ENCODE assay signal across 1 cellular context in genomic region chr4:74659576-74660411, GRCh38.
TF ChIP-seq lines count a peak whose summit lies in the region.

No MANE protein-coding gene starts in this region.

TF ChIP-seq in K562, 482 proteins besides CTCF, POLR2A, EP300 and RAD21 (continued from another document and continues in another):
- TF ChIP-seq NR2C1 (IDR thresholded peaks at IDR 0.05) (peak; percentile 84), NR2C1 (tag; IDR thresholded peaks at IDR 0.05) (peak; percentile 90), RBM39 (optimal IDR thresholded peaks at IDR 0.05; ENCODE audit: low read depth, low read length) (no peak), ZNF57 (CRISPR knock-in tag; IDR thresholded peaks at IDR 0.05) (no peak), ZEB2 (IDR thresholded peaks at IDR 0.05) (no peak), U2AF1 (optimal IDR thresholded peaks at IDR 0.05; ENCODE audit: low read depth, low read length) (no peak), ZNF766 (CRISPR knock-in tag; conservative IDR thresholded peaks at IDR 0.05) (no peak), MNT (conservative IDR thresholded peaks at IDR 0.05) (no peak), SRSF9 (IDR thresholded peaks at IDR 0.05; ENCODE audit: borderline replicate concordance, low read depth, low read length) (no peak), ZNF146 (CRISPR knock-in tag; IDR thresholded peaks at IDR 0.05; ENCODE audit: unreplicated experiment) (no peak), HNRNPH1 (optimal IDR thresholded peaks at IDR 0.05; ENCODE audit: low read depth, low read length) (no peak), POLR2H (tag; IDR thresholded peaks at IDR 0.05; ENCODE audit: low read depth) (no peak), EHMT2 (IDR thresholded peaks at IDR 0.05) (peak; percentile 43; the same call in 1 of the 2 replicates), ZNF699 (CRISPR knock-in tag; IDR thresholded peaks at IDR 0.05; ENCODE audit: insufficient replicate concordance) (no peak), ZKSCAN1 (IDR thresholded peaks at IDR 0.05; ENCODE audit: low read depth, low read length) (no peak), ATF1 (CRISPR knock-in tag; IDR thresholded peaks at IDR 0.05) (no peak), ATF1 (tag; IDR thresholded peaks at IDR 0.05) (peak; percentile 50), ZBED1 (IDR thresholded peaks at IDR 0.05) (no peak), MTA2 (IDR thresholded peaks at IDR 0.05; ENCODE audit: low read depth) (no peak), MAFG (tag; conservative IDR thresholded peaks at IDR 0.05) (no peak), CBX3 (IDR thresholded peaks at IDR 0.05; ENCODE audit: borderline replicate concordance in 1 of 2, low read length in 2 of 2) (peak in 1 of 2 experiments; percentile 50; a peak in 1 of 3 replicates), FOS (IDR thresholded peaks at IDR 0.05; ENCODE audit: extremely low read depth, insufficient read length) (peak; percentile 26), ZNF124 (CRISPR knock-in tag; IDR thresholded peaks at IDR 0.05) (no peak), NCOA4 (IDR thresholded peaks at IDR 0.05; ENCODE audit: partially characterized antibody) (no peak), TCF3 (CRISPR knock-in tag; IDR thresholded peaks at IDR 0.05) (peak; percentile 14; the same call in 1 of the 2 replicates), UBTF (IDR thresholded peaks at IDR 0.05; ENCODE audit: borderline replicate concordance in 1 of 2, low read depth in 2 of 2, low read length in 2 of 2) (no peak), ZBTB8A (IDR thresholded peaks at IDR 0.05; ENCODE audit: partially characterized antibody) (no peak), HLTF (IDR thresholded peaks at IDR 0.05) (no peak), ARID1B (IDR thresholded peaks at IDR 0.05) (peak; percentile 74), ZFP1 (CRISPR knock-in tag; IDR thresholded peaks at IDR 0.05) (no peak), SNIP1 (IDR thresholded peaks at IDR 0.05; ENCODE audit: low read depth) (no peak), NFIC (IDR thresholded peaks at IDR 0.05) (peak; percentile 86), FOXA1 (IDR thresholded peaks at IDR 0.05; ENCODE audit: borderline replicate concordance) (no peak), ZNF589 (CRISPR knock-in tag; IDR thresholded peaks at IDR 0.05; ENCODE audit: low read depth) (no peak), POLR3A (IDR thresholded peaks at IDR 0.05; ENCODE audit: borderline replicate concordance, extremely low read depth, insufficient read depth, insufficient read length) (no peak), SAP30 (IDR thresholded peaks at IDR 0.05; ENCODE audit: borderline replicate concordance, insufficient read depth, low read depth, low read length, poor library complexity, severe bottlenecking) (no peak), GTF2A2 (tag; IDR thresholded peaks at IDR 0.05) (no peak), NR2C2 (CRISPR knock-in tag; IDR thresholded peaks at IDR 0.05) (no peak), NR2C2 (tag; IDR thresholded peaks at IDR 0.05) (peak; percentile 88), NFXL1 (CRISPR knock-in tag; IDR thresholded peaks at IDR 0.05) (no peak), EWSR1 (IDR thresholded peaks at IDR 0.05; ENCODE audit: borderline replicate concordance, low read depth, partially characterized antibody) (no peak), NUFIP1 (IDR thresholded peaks at IDR 0.05; ENCODE audit: partially characterized antibody) (no peak), E2F1 (CRISPR knock-in tag; IDR thresholded peaks at IDR 0.05) (no peak), RFX7 (CRISPR knock-in tag; IDR thresholded peaks at IDR 0.05) (no peak), DIDO1 (tag; IDR thresholded peaks at IDR 0.05; ENCODE audit: low read depth) (no peak), SMARCA4 (IDR thresholded peaks at IDR 0.05) (peak; percentile 76; the same call in 1 of the 2 replicates)
- TF ChIP-seq, protein P1, sequence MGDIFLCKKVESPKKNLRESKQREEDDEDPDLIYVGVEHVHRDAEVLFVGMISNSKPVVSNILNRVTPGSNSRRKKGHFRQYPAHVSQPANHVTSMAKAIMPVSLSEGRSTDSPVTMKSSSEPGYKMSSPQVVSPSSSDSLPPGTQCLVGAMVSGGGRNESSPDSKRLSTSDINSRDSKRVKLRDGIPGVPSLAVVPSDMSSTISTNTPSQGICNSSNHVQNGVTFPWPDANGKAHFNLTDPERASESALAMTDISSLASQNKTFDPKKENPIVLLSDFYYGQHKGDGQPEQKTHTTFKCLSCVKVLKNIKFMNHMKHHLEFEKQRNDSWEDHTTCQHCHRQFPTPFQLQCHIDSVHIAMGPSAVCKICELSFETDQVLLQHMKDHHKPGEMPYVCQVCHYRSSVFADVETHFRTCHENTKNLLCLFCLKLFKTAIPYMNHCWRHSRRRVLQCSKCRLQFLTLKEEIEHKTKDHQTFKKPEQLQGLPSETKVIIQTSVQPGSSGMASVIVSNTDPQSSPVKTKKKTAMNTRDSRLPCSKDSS (IDR thresholded peaks at IDR 0.05; ENCODE audit: low read depth, partially characterized antibody), result no peak
- TF ChIP-seq, protein P2, sequence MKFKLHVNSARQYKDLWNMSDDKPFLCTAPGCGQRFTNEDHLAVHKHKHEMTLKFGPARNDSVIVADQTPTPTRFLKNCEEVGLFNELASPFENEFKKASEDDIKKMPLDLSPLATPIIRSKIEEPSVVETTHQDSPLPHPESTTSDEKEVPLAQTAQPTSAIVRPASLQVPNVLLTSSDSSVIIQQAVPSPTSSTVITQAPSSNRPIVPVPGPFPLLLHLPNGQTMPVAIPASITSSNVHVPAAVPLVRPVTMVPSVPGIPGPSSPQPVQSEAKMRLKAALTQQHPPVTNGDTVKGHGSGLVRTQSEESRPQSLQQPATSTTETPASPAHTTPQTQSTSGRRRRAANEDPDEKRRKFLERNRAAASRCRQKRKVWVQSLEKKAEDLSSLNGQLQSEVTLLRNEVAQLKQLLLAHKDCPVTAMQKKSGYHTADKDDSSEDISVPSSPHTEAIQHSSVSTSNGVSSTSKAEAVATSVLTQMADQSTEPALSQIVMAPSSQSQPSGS (CRISPR knock-in tag; IDR thresholded peaks at IDR 0.05), result no peak
- TF ChIP-seq, protein P3, sequence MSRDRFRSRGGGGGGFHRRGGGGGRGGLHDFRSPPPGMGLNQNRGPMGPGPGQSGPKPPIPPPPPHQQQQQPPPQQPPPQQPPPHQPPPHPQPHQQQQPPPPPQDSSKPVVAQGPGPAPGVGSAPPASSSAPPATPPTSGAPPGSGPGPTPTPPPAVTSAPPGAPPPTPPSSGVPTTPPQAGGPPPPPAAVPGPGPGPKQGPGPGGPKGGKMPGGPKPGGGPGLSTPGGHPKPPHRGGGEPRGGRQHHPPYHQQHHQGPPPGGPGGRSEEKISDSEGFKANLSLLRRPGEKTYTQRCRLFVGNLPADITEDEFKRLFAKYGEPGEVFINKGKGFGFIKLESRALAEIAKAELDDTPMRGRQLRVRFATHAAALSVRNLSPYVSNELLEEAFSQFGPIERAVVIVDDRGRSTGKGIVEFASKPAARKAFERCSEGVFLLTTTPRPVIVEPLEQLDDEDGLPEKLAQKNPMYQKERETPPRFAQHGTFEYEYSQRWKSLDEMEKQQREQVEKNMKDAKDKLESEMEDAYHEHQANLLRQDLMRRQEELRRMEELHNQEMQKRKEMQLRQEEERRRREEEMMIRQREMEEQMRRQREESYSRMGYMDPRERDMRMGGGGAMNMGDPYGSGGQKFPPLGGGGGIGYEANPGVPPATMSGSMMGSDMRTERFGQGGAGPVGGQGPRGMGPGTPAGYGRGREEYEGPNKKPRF (IDR thresholded peaks at IDR 0.05; ENCODE audit: low read depth, low read length), result no peak
- TF ChIP-seq, protein P4, sequence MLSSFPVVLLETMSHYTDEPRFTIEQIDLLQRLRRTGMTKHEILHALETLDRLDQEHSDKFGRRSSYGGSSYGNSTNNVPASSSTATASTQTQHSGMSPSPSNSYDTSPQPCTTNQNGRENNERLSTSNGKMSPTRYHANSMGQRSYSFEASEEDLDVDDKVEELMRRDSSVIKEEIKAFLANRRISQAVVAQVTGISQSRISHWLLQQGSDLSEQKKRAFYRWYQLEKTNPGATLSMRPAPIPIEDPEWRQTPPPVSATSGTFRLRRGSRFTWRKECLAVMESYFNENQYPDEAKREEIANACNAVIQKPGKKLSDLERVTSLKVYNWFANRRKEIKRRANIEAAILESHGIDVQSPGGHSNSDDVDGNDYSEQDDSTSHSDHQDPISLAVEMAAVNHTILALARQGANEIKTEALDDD (IDR thresholded peaks at IDR 0.05), result peak; percentile 61; the same call in 1 of the 2 replicates
- TF ChIP-seq, protein P5, sequence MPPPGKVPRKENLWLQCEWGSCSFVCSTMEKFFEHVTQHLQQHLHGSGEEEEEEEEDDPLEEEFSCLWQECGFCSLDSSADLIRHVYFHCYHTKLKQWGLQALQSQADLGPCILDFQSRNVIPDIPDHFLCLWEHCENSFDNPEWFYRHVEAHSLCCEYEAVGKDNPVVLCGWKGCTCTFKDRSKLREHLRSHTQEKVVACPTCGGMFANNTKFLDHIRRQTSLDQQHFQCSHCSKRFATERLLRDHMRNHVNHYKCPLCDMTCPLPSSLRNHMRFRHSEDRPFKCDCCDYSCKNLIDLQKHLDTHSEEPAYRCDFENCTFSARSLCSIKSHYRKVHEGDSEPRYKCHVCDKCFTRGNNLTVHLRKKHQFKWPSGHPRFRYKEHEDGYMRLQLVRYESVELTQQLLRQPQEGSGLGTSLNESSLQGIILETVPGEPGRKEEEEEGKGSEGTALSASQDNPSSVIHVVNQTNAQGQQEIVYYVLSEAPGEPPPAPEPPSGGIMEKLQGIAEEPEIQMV (tag; conservative IDR thresholded peaks at IDR 0.05; ENCODE audit: low read depth), result no peak
- TF ChIP-seq, protein P6, sequence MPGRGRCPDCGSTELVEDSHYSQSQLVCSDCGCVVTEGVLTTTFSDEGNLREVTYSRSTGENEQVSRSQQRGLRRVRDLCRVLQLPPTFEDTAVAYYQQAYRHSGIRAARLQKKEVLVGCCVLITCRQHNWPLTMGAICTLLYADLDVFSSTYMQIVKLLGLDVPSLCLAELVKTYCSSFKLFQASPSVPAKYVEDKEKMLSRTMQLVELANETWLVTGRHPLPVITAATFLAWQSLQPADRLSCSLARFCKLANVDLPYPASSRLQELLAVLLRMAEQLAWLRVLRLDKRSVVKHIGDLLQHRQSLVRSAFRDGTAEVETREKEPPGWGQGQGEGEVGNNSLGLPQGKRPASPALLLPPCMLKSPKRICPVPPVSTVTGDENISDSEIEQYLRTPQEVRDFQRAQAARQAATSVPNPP (IDR thresholded peaks at IDR 0.05; ENCODE audit: borderline replicate concordance, insufficient read depth, insufficient read length), result no peak
- TF ChIP-seq, protein P7, sequence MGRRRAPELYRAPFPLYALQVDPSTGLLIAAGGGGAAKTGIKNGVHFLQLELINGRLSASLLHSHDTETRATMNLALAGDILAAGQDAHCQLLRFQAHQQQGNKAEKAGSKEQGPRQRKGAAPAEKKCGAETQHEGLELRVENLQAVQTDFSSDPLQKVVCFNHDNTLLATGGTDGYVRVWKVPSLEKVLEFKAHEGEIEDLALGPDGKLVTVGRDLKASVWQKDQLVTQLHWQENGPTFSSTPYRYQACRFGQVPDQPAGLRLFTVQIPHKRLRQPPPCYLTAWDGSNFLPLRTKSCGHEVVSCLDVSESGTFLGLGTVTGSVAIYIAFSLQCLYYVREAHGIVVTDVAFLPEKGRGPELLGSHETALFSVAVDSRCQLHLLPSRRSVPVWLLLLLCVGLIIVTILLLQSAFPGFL (CRISPR knock-in tag; IDR thresholded peaks at IDR 0.05), result no peak
